28 cellular contexts compared by ENCODE assay signal in the genomic region with DNA sequence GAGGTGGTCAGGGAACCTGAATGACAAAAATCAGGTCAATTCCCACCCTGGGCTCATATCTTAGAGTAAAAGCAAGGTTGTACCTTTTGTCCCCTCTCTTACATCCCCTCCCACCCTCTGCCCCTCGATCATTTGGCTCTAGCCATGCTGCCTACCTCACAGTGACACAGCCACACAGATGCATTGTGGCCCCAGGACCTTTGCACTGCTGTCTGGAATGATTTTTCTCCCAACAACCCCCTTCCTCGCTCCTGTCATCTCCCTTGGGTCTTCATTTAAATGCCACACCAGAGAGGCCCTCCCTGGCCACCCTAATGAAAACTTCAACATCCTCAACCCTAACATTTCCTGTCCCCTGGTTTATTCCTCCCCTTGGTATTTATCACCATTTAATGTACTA. TPM values are rescaled to one million over a fixed set of nuclear protein-coding genes. Genes with fewer than 3 reads are reported as not detected.
"Had no signal": no experiment of that assay in that cellular context is flagged by ENCODE, and none has a peak within 500 bp of the region (broad histone marks: within the 10 kb centered on the region; RNA-seq: fewer than 3 reads in every experiment).

No MANE protein-coding gene starts in this region.

- ATAC-seq: activated T-cell treated with anti-CD3 and anti-CD28 coated beads, Interleukin-2, amount 50 U/mL, for 72 hours had no signal

- H3K4me1 Mint-ChIP-seq: activated CD4-positive, alpha-beta memory T cell treated with anti-CD3 and anti-CD28 coated beads, Interleukin-2, amount 10 ng/mL, durations not matched to agents 7 days and 5 days; activated naive CD8-positive, alpha-beta T cell treated with anti-CD3 and anti-CD28 coated beads, Interleukin-2, amount 10 ng/mL, durations not matched to agents 7 days and 5 days; central memory CD8-positive, alpha-beta T cell had no signal

- DNase-seq: activated CD4-positive, alpha-beta memory T cell treated with anti-CD3 and anti-CD28 coated beads, Interleukin-2, amount 10 ng/mL, durations not matched to agents 7 days and 5 days; activated CD4-positive, alpha-beta T cell treated with anti-CD3 and anti-CD28 coated beads, Interleukin-2, amount 50 U/mL, for 1 hour; activated CD4-positive, CD25-positive, alpha-beta regulatory T cell; activated gamma-delta T cell treated with Interleukin-2 at 50 U/mL for 16 hours; activated naive CD4-positive, alpha-beta T cell treated with anti-CD3 and anti-CD28 coated beads, Interleukin-2, amount 50 U/mL, for 16 hours; activated naive CD8-positive, alpha-beta T cell treated with anti-CD3 and anti-CD28 coated beads, Interleukin-2, amount 10 ng/mL, durations not matched to agents 7 days and 5 days; activated T-cell treated with anti-CD3 and anti-CD28 coated beads for 4 hours; activated T-cell treated with anti-CD3 and anti-CD28 coated beads, Interleukin-2, amount 50 U/mL, for 72 hours; KG1; NCI-H1048; NCI-H146; NCI-H187 treated with DMSO at 0.1 percent for 48 hours; NCI-H2171; NCI-H2227 treated with DMSO at 0.1 percent for 48 hours; NCI-H526; NCI-H774; SIG-M5; T-helper 2 cell; T1000 had no signal

- H3K36me3 Mint-ChIP-seq: activated naive CD8-positive, alpha-beta T cell treated with anti-CD3 and anti-CD28 coated beads, Interleukin-2, amount 10 ng/mL, durations not matched to agents 7 days and 5 days had no signal

- H3K4me3 Mint-ChIP-seq: activated CD4-positive, alpha-beta memory T cell treated with anti-CD3 and anti-CD28 coated beads, Interleukin-2, amount 10 ng/mL, durations not matched to agents 7 days and 5 days; activated naive CD8-positive, alpha-beta T cell treated with anti-CD3 and anti-CD28 coated beads, Interleukin-2, amount 10 ng/mL, durations not matched to agents 7 days and 5 days; activated T-cell treated with anti-CD3 and anti-CD28 coated beads, Interleukin-2, amount 50 U/mL, for 72 hours; central memory CD8-positive, alpha-beta T cell had no signal

- H3K9me3 Mint-ChIP-seq: activated CD4-positive, alpha-beta memory T cell treated with anti-CD3 and anti-CD28 coated beads, Interleukin-2, amount 10 ng/mL, durations not matched to agents 7 days and 5 days; activated T-helper 2 cell treated with anti-CD3 and anti-CD28 coated beads, Interferon-gamma antibody, Interleukin-2, Interleukin-4, amounts not matched to agents 10 μg/mL and 5 μg/mL and 100 μg/mL, durations not matched to agents 14 hours and 24 hours and 36 hours had no signal

- H3K27ac Mint-ChIP-seq: activated CD4-positive, alpha-beta memory T cell treated with anti-CD3 and anti-CD28 coated beads, Interleukin-2, amount 10 ng/mL, durations not matched to agents 7 days and 5 days; activated naive CD8-positive, alpha-beta T cell treated with anti-CD3 and anti-CD28 coated beads, Interleukin-2, amount 10 ng/mL, durations not matched to agents 7 days and 5 days; activated T-cell treated with anti-CD3 and anti-CD28 coated beads, Interleukin-2, amount 50 U/mL, for 72 hours; activated T-helper 2 cell treated with anti-CD3 and anti-CD28 coated beads, Interferon-gamma antibody, Interleukin-2, Interleukin-4, amounts not matched to agents 10 μg/mL and 5 μg/mL and 100 μg/mL, durations not matched to agents 14 hours and 24 hours and 36 hours had no signal

RNA-seq across cellular contexts. Expression of a gene that starts 4.3 kb away (rescaled TPM):
- total RNA-seq: activated CD4-positive, alpha-beta memory T cell treated with anti-CD3 and anti-CD28 coated beads, Interleukin-2, amount 10 ng/mL, durations not matched to agents 7 days and 5 days; activated CD8-positive, alpha-beta memory T cell treated with anti-CD3 and anti-CD28 coated beads for 36 hours; activated naive CD8-positive, alpha-beta T cell treated with anti-CD3 and anti-CD28 coated beads, Interleukin-2, amount 10 ng/mL, durations not matched to agents 7 days and 5 days; activated T-cell treated with anti-CD3 and anti-CD28 coated beads, Interleukin-2, amount 50 U/mL, for 72 hours; activated T-helper 2 cell treated with anti-CD3 and anti-CD28 coated beads, Interferon-gamma antibody, Interleukin-2, Interleukin-4, amounts not matched to agents 10 μg/mL and 5 μg/mL and 100 μg/mL, durations not matched to agents 14 hours and 24 hours and 36 hours; LHCN-M2; M059J; OCI-LY7 had no signal

RNA-seq across cellular contexts. Expression of a gene that starts 44.6 kb away (rescaled TPM):
- total RNA-seq: activated CD4-positive, alpha-beta memory T cell treated with anti-CD3 and anti-CD28 coated beads, Interleukin-2, amount 10 ng/mL, durations not matched to agents 7 days and 5 days; activated CD8-positive, alpha-beta memory T cell treated with anti-CD3 and anti-CD28 coated beads for 36 hours; activated naive CD8-positive, alpha-beta T cell treated with anti-CD3 and anti-CD28 coated beads, Interleukin-2, amount 10 ng/mL, durations not matched to agents 7 days and 5 days; activated T-cell treated with anti-CD3 and anti-CD28 coated beads, Interleukin-2, amount 50 U/mL, for 72 hours; activated T-helper 2 cell treated with anti-CD3 and anti-CD28 coated beads, Interferon-gamma antibody, Interleukin-2, Interleukin-4, amounts not matched to agents 10 μg/mL and 5 μg/mL and 100 μg/mL, durations not matched to agents 14 hours and 24 hours and 36 hours; aorta; LHCN-M2; M059J; NCI-H460; OCI-LY7; RPMI7951 had no signal
